In genomic region chr1:186214816-186215215, GRCh38 we compare ENCODE assay signal across 16 cellular contexts.
DNase-seq lines count a peak whose midpoint lies in the region; TF ChIP-seq lines count a peak whose summit lies in the region.
"Had no signal": no experiment of that assay in that cellular context is flagged by ENCODE, and none has a peak within 500 bp of the region (broad histone marks: within the 10 kb centered on the region; RNA-seq: fewer than 3 reads in every experiment).

No MANE protein-coding gene starts in this region.

- H3K14ac ChIP-seq in trophoblast cell (ENCODE audit: low read length): no peak overlapping the region

- H3K4ac ChIP-seq in trophoblast cell (ENCODE audit: low read depth, low read length): no peak overlapping the region

- intact Hi-C loops in activated naive CD4-positive, alpha-beta T cell treated with anti-CD3 and anti-CD28 coated beads for 36 hours (cut with micrococcal nuclease): loop anchor here (5.0 to 10.0 kb wide), 2 partner anchors 250 to 978 kb away; no protein-coding TSS in a partner anchor

- DNase-seq in EH (ENCODE audit: low read depth) (peak; percentile 33), adipocyte (ENCODE audit: low read depth) (peak; percentile 19), iris pigment epithelial cell (ENCODE audit: low read depth) (peak; percentile 11), osteoblast (ENCODE audit: insufficient read length, low spot score, missing footprints) (peak; percentile 62), HUDEP-2 (lab: John Stamatoyannopoulos, UW; ENCODE audit: unreplicated experiment in 76 of 76) (no peak), trophoblast cell (no peak), DMS53 treated with DMSO at 0.1 percent for 48 hours (lab: John Stamatoyannopoulos, UW; ENCODE audit: unreplicated experiment) (no peak)
- DNase-seq in activated naive CD4-positive, alpha-beta T cell treated with anti-CD3 and anti-CD28 coated beads for 36 hours: no peak
- DNase-seq: 8988T; ACHN; BE2C; CD4-positive, alpha-beta memory T cell; DMS79 treated with DMSO at 0.1 percent for 48 hours; GF-D8 had no signal

- H3K79me2 ChIP-seq in osteoblast (ENCODE audit: insufficient read depth, low read length) (no peaks in the 10 kb centered on the region), trophoblast cell (ENCODE audit: control insufficient read depth, insufficient read depth, low read length, poor library complexity) (no peaks in the 10 kb centered on the region)

- H3K4me3 Mint-ChIP-seq in activated naive CD4-positive, alpha-beta T cell treated with anti-CD3 and anti-CD28 coated beads for 36 hours: no peak overlapping the region
- H3K4me3 Mint-ChIP-seq: CD4-positive, alpha-beta memory T cell had no signal

- no peak overlapping the region for H4K8ac ChIP-seq in trophoblast cell (ENCODE audit: low read depth, low read length)

- H3K23ac ChIP-seq in trophoblast cell (ENCODE audit: low read length): no peak overlapping the region

- H3K4me2 ChIP-seq in osteoblast (ENCODE audit: insufficient read depth, low read length) (no peak overlapping the region), trophoblast cell (ENCODE audit: low read length) (no peak overlapping the region)

- TF ChIP-seq CTCF in osteoblast (IDR thresholded peaks at IDR 0.05; ENCODE audit: extremely low read depth, low read depth, low read length): no peak

- H3K36me3 ChIP-seq in adipocyte (ENCODE audit: control insufficient read depth, insufficient read depth, low read length, severe bottlenecking): no peaks in the 10 kb centered on the region
- H3K36me3 ChIP-seq in osteoblast (ENCODE audit: insufficient read depth, low read length): no peaks in the 10 kb centered on the region
- H3K36me3 ChIP-seq in trophoblast cell (ENCODE audit: control insufficient read depth in 1 of 2, insufficient read depth in 2 of 2, low read length in 2 of 2): no peaks in the 10 kb centered on the region
- H3K36me3 ChIP-seq: BE2C had no signal

- CTCF ChIA-PET in activated naive CD4-positive, alpha-beta T cell treated with anti-CD3 and anti-CD28 coated beads for 36 hours (lab: Charles Lee): interaction anchor here (0.6 kb wide), 2 partner anchors 83 to 91 kb away, joined by 3 read pairs; no protein-coding TSS in a partner anchor

- H3K4me1 ChIP-seq in adipocyte (ENCODE audit: control insufficient read depth, insufficient read depth, low read length): peaks cover 5% of the 10 kb centered on the region
- no peaks in the 10 kb centered on the region for H3K4me1 ChIP-seq in osteoblast (ENCODE audit: insufficient read depth, low read length)
- H3K4me1 ChIP-seq in trophoblast cell (ENCODE audit: control insufficient read depth in 1 of 2, insufficient read depth in 2 of 2, low read length in 2 of 2): no peaks in the 10 kb centered on the region
- H3K4me1 ChIP-seq: BE2C had no signal

- WGBS in trophoblast cell (ENCODE audit: extremely low coverage, insufficient coverage, insufficient read length): no CpG with 5 or more reads among the region's 1 CpG

- peaks cover 3% of the 10 kb centered on the region for H3K9me3 Mint-ChIP-seq in activated naive CD4-positive, alpha-beta T cell treated with anti-CD3 and anti-CD28 coated beads for 36 hours

- peaks cover 29% of the 10 kb centered on the region for H3K27me3 Mint-ChIP-seq in activated naive CD4-positive, alpha-beta T cell treated with anti-CD3 and anti-CD28 coated beads for 36 hours (ENCODE audit: low read depth)

- H2AFZ ChIP-seq in osteoblast (ENCODE audit: low read length) (no peak overlapping the region), trophoblast cell (ENCODE audit: insufficient read depth, low read length, poor library complexity) (no peak overlapping the region)

- H3K18ac ChIP-seq in trophoblast cell (ENCODE audit: low read length): no peak overlapping the region

- H3K4me3 ChIP-seq in adipocyte (ENCODE audit: low read length) (no peak overlapping the region), osteoblast (ENCODE audit: insufficient read depth, low read length) (no peak overlapping the region), trophoblast cell (ENCODE audit: low read depth, low read length) (no peak overlapping the region)

- H3K27ac Mint-ChIP-seq in activated naive CD4-positive, alpha-beta T cell treated with anti-CD3 and anti-CD28 coated beads for 36 hours: no peak overlapping the region
- H3K27ac Mint-ChIP-seq: CD4-positive, alpha-beta memory T cell had no signal

- no peaks in the 10 kb centered on the region for H3K79me1 ChIP-seq in trophoblast cell (ENCODE audit: low read length)

- H3K9ac ChIP-seq in adipocyte (ENCODE audit: low read length) (no peak overlapping the region), trophoblast cell (ENCODE audit: low read length) (no peak overlapping the region)

- H3K4me1 Mint-ChIP-seq in activated naive CD4-positive, alpha-beta T cell treated with anti-CD3 and anti-CD28 coated beads for 36 hours (ENCODE audit: low read depth): no peaks in the 10 kb centered on the region
- H3K4me1 Mint-ChIP-seq: CD4-positive, alpha-beta memory T cell had no signal

- no peak overlapping the region for H2BK12ac ChIP-seq in trophoblast cell (ENCODE audit: low read length)

- no peak overlapping the region for H2BK120ac ChIP-seq in trophoblast cell (ENCODE audit: insufficient read depth, low read length, poor library complexity)

- H3K27me3 ChIP-seq in adipocyte (replicated peaks; ENCODE audit: control insufficient read depth, insufficient read depth, low read length): no peaks in the 10 kb centered on the region
- no peaks in the 10 kb centered on the region for H3K27me3 ChIP-seq in osteoblast (ENCODE audit: insufficient read depth, low read length)
- H3K27me3 ChIP-seq in trophoblast cell (ENCODE audit: insufficient read depth, low read length): no peaks in the 10 kb centered on the region
- H3K27me3 ChIP-seq: BE2C had no signal

- no peaks in the 10 kb centered on the region for H3K36me3 Mint-ChIP-seq in activated naive CD4-positive, alpha-beta T cell treated with anti-CD3 and anti-CD28 coated beads for 36 hours (ENCODE audit: low read depth)
- H3K36me3 Mint-ChIP-seq: CD4-positive, alpha-beta memory T cell had no signal

- no peak overlapping the region for H3K27ac ChIP-seq in osteoblast (ENCODE audit: low read depth, low read length)
- H3K27ac ChIP-seq in trophoblast cell (ENCODE audit: low read depth, low read length): no peak overlapping the region
- H3K27ac ChIP-seq: C4-2B, HL-60 had no signal

- no peak overlapping the region for H2BK5ac ChIP-seq in trophoblast cell (ENCODE audit: low read depth, low read length, poor library complexity)

- H2AK5ac ChIP-seq in trophoblast cell (ENCODE audit: low read length): no peak overlapping the region

- no peaks in the 10 kb centered on the region for H4K20me1 ChIP-seq in osteoblast (ENCODE audit: insufficient read depth, low read length)

- H4K12ac ChIP-seq in trophoblast cell (ENCODE audit: low read depth, low read length): no peak overlapping the region

- H3K9me3 ChIP-seq in adipocyte (ENCODE audit: control insufficient read depth, low read length) (no peaks in the 10 kb centered on the region), osteoblast (ENCODE audit: low read depth, low read length) (no peaks in the 10 kb centered on the region), trophoblast cell (ENCODE audit: insufficient read depth, low read depth, low read length) (no peaks in the 10 kb centered on the region)
- H3K9me3 ChIP-seq: BE2C had no signal

- H4K91ac ChIP-seq in trophoblast cell (ENCODE audit: low read depth, low read length): no peak overlapping the region

Comparison
In these comparisons a context has a peak if more than half of its experiments do, and no peak if none do; other contexts are left out.
1. DNase-seq: peak in EH (single experiment), adipocyte (single experiment), iris pigment epithelial cell (single experiment) and osteoblast (single experiment); none in HUDEP-2 (0 of 76), trophoblast cell (0 of 2), activated naive CD4-positive, alpha-beta T cell treated with anti-CD3 and anti-CD28 coated beads for 36 hours (single experiment) and DMS53 treated with DMSO at 0.1 percent for 48 hours (single experiment).